9 cellular contexts compared by ENCODE assay signal in genomic region chr2:37189452-37190153, GRCh38. TPM values are rescaled to one million over a fixed set of nuclear protein-coding genes. Genes with fewer than 3 reads are reported as not detected.
DNase-seq lines count a peak whose midpoint lies in the region; ATAC-seq and TF ChIP-seq lines count a peak whose summit lies in the region.
"Had no signal": no experiment of that assay in that cellular context is flagged by ENCODE, and none has a peak within 500 bp of the region (broad histone marks: within the 10 kb centered on the region; RNA-seq: fewer than 3 reads in every experiment).

No MANE protein-coding gene starts in this region.

- H3K79me2 ChIP-seq in ACC112 (ENCODE audit: control insufficient read depth, insufficient read depth, low read length, unreplicated experiment) = no peaks in the 10 kb centered on the region
- no peaks in the 10 kb centered on the region for H3K79me2 ChIP-seq in smooth muscle cell (ENCODE audit: low read depth)
- H3K79me2 ChIP-seq: parathyroid adenoma had no signal

- intact Hi-C loops in prostate gland (cut with DNase I) = no loop called here

- H3K4me2 ChIP-seq in smooth muscle cell = no peak overlapping the region

- H3K27ac ChIP-seq in ACC112 (ENCODE audit: low read depth, low read length) (no peak overlapping the region; the same call in 1 of the 2 replicates), HL-60 (replicated peaks) (peak overlapping the region; percentile 82), prostate gland (no peak overlapping the region), smooth muscle cell (ENCODE audit: low read depth) (no peak overlapping the region)
- H3K27ac ChIP-seq: parathyroid adenoma had no signal

- no peak for ATAC-seq in HG02870 (IDR thresholded peaks at IDR 0.05; ENCODE audit: unreplicated experiment)

- WGBS in prostate gland = 67% methylated on average over 6 of the region's 6 CpGs
- 66% methylated on average over 6 of the region's 6 CpGs for WGBS in smooth muscle cell (ENCODE audit: low lambda C conversion rate)

- H3K27me3 ChIP-seq in ACC112 (ENCODE audit: insufficient read depth, low read length) (no peaks in the 10 kb centered on the region), HL-60 (ENCODE audit: insufficient read depth, poor library complexity, severe bottlenecking) (no peaks in the 10 kb centered on the region), prostate gland (replicated peaks; ENCODE audit: insufficient read depth) (no peaks in the 10 kb centered on the region), smooth muscle cell (ENCODE audit: low read depth) (no peaks in the 10 kb centered on the region)

- TF ChIP-seq CTCF in HL-60 (IDR thresholded peaks at IDR 0.05; ENCODE audit: insufficient read depth, low read length) = no peak
- no peak for TF ChIP-seq CTCF in prostate gland (IDR thresholded peaks at IDR 0.05)
- TF ChIP-seq CTCF in smooth muscle cell (IDR thresholded peaks at IDR 0.05; ENCODE audit: borderline replicate concordance, insufficient read depth, poor library complexity, severe bottlenecking) = no peak

- no peak for TF ChIP-seq POLR2A in prostate gland (IDR thresholded peaks at IDR 0.05)

- H3K4me3 ChIP-seq in ACC112 (ENCODE audit: low read depth, low read length) (no peak overlapping the region), HL-60 (replicated peaks; ENCODE audit: insufficient read depth, low read length) (no peak overlapping the region), prostate gland (no peak overlapping the region), smooth muscle cell (no peak overlapping the region)

- H3K36me3 ChIP-seq in ACC112 (ENCODE audit: insufficient read depth, low read length) (no peaks in the 10 kb centered on the region), prostate gland (no peaks in the 10 kb centered on the region), smooth muscle cell (ENCODE audit: low read depth) (no peaks in the 10 kb centered on the region)

- H3K9ac ChIP-seq in smooth muscle cell (ENCODE audit: low read depth) = no peak overlapping the region
- H3K9ac ChIP-seq: parathyroid adenoma had no signal

- H4K20me1 ChIP-seq in smooth muscle cell (ENCODE audit: low read depth) = no peaks in the 10 kb centered on the region

- H3K4me1 ChIP-seq in ACC112 (ENCODE audit: control insufficient read depth, insufficient read depth, low read length, unreplicated experiment) (peaks cover 13% of the 10 kb centered on the region), prostate gland (replicated peaks) (no peaks in the 10 kb centered on the region), smooth muscle cell (ENCODE audit: low read depth) (peaks cover 12% of the 10 kb centered on the region)
- H3K4me1 ChIP-seq: parathyroid adenoma had no signal

- H2AFZ ChIP-seq in ACC112 (ENCODE audit: low read length, unreplicated experiment) = peak overlapping the region; percentile 52
- H2AFZ ChIP-seq in smooth muscle cell (ENCODE audit: low read depth) = no peak overlapping the region
- H2AFZ ChIP-seq: parathyroid adenoma had no signal

- no peaks in the 10 kb centered on the region for H3F3A ChIP-seq in smooth muscle cell (ENCODE audit: low read depth)

- DNase-seq in HL-60 (ENCODE audit: low read depth in 1 of 2, low spot score in 1 of 2) = peak; percentile 60 to 88
- peak; percentile 68 for DNase-seq in SW480 (ENCODE audit: low spot score)
- DNase-seq in iPS-NIHi11 (ENCODE audit: low spot score) = peak; percentile 68
- DNase-seq in prostate gland (ENCODE audit: low spot score) = no peak
- no peak for DNase-seq in central memory CD4-positive, alpha-beta T cell
- DNase-seq in smooth muscle cell (lab: John Stamatoyannopoulos, UW; ENCODE audit: unreplicated experiment) = no peak

- no peaks in the 10 kb centered on the region for H3K9me3 ChIP-seq in prostate gland
- H3K9me3 ChIP-seq in smooth muscle cell (replicated peaks; ENCODE audit: low read depth) = no peaks in the 10 kb centered on the region

RNA-seq across cellular contexts. Expression of gene SULT6B1, which starts 1.1 kb away (rescaled TPM):
- total RNA-seq in prostate gland (not detected), smooth muscle cell (not detected in 2 replicates)
- polyA plus RNA-seq in smooth muscle cell = not detected in 2 replicates

RNA-seq across cellular contexts. Expression of gene CEBPZOS, which starts 6.7 kb away (rescaled TPM):
- 10 to 100 TPM; 24.3 to 45.2 TPM for total RNA-seq in prostate gland
- total RNA-seq in smooth muscle cell = 9.5 and 10.8 TPM in 2 replicates
- 7.8 and 10.1 TPM in 2 replicates for polyA plus RNA-seq in smooth muscle cell

RNA-seq across cellular contexts. Expression of gene EIF2AK2, which starts 32.8 kb away (rescaled TPM):
- 10 to 100 TPM; 20.8 to 32.1 TPM for total RNA-seq in prostate gland
- 24.6 and 32.9 TPM in 2 replicates for total RNA-seq in smooth muscle cell
- 21.0 and 25.1 TPM in 2 replicates for polyA plus RNA-seq in smooth muscle cell

RNA-seq across cellular contexts. Expression of gene CEBPZ, which starts 41.8 kb away (rescaled TPM):
- total RNA-seq in prostate gland (10 to 100 TPM; 27.5 to 35.4 TPM), smooth muscle cell (41.8 and 51.4 TPM in 2 replicates)
- polyA plus RNA-seq in smooth muscle cell = 18.9 and 19.1 TPM in 2 replicates

RNA-seq across cellular contexts. Expression of gene NDUFAF7, which starts 41.9 kb away (rescaled TPM):
- total RNA-seq in prostate gland (10 to 100 TPM; 12.8 to 25.7 TPM), smooth muscle cell (14.5 and 46.9 TPM in 2 replicates)
- polyA plus RNA-seq in smooth muscle cell = 13.4 and 16.5 TPM in 2 replicates

Comparison
In these comparisons a context has a peak if more than half of its experiments do, and no peak if none do; other contexts are left out.
1. DNase-seq: peak in HL-60 (2 of 2), SW480 (single experiment) and iPS-NIHi11 (single experiment); none in prostate gland (single experiment), central memory CD4-positive, alpha-beta T cell (single experiment) and smooth muscle cell (single experiment).